ENCODE assay signal across 13 cellular contexts in genomic region chr7:1548438-1548831, GRCh38. TPM values are rescaled to one million over a fixed set of nuclear protein-coding genes. Genes with fewer than 3 reads are reported as not detected.
DNase-seq lines count a peak whose midpoint lies in the region; TF ChIP-seq lines count a peak whose summit lies in the region.
"Had no signal": no experiment of that assay in that cellular context is flagged by ENCODE, and none has a peak within 500 bp of the region (broad histone marks: within the 10 kb centered on the region; RNA-seq: fewer than 3 reads in every experiment).

No MANE protein-coding gene starts in this region.

- H3K4me1 Mint-ChIP-seq in type B pancreatic cell (ENCODE audit: unreplicated experiment): no peaks in the 10 kb centered on the region

- H3K27me3 Mint-ChIP-seq in type B pancreatic cell: no peaks in the 10 kb centered on the region
- H3K27me3 Mint-ChIP-seq: effector memory CD8-positive, alpha-beta T cell had no signal

- TF ChIP-seq CTCF in BE2C (IDR thresholded peaks at IDR 0.05; ENCODE audit: low read depth, low read length) (no peak; the same call in 1 of the 2 replicates), GM12864 (IDR thresholded peaks at IDR 0.05; ENCODE audit: low read depth, low read length, missing control alignments) (peak; percentile 20), type B pancreatic cell (conservative IDR thresholded peaks at IDR 0.05) (no peak)

- no peaks in the 10 kb centered on the region for H3K36me3 ChIP-seq in BE2C

- H3K36me3 Mint-ChIP-seq in type B pancreatic cell: no peaks in the 10 kb centered on the region

- H3K4me3 ChIP-seq in BE2C (ENCODE audit: low read depth, low read length): no peak overlapping the region
- no peak overlapping the region for H3K4me3 ChIP-seq in GM12864 (ENCODE audit: low read depth, low read length)
- H3K4me3 ChIP-seq: suprapubic skin had no signal

- peaks cover 4% of the 10 kb centered on the region; the same call in 1 of the 2 replicates for H3K27me3 ChIP-seq in BE2C
- H3K27me3 ChIP-seq: suprapubic skin had no signal

- no peaks in the 10 kb centered on the region for H3K9me3 ChIP-seq in BE2C
- H3K9me3 ChIP-seq: suprapubic skin had no signal

- DNase-seq in BE2C (peak; percentile 14), GM12864 (ENCODE audit: low read depth) (no peak), OCI-M1 (lab: John Stamatoyannopoulos, UW) (peak; percentile 10), dermis blood vessel endothelial cell (peak; percentile 45), SHP77 (lab: John Stamatoyannopoulos, UW) (no peak), dedifferentiated amniotic fluid mesenchymal stem cell (ENCODE audit: extremely low spot score) (no peak), anterior cingulate cortex (lab: John Stamatoyannopoulos, UW) (no peak), type B pancreatic cell (ENCODE audit: extremely low spot score, unreplicated experiment) (no peak)
- DNase-seq: effector memory CD8-positive, alpha-beta T cell; NCI-H2029; nephron progenitor cell had no signal

- H3K9me3 Mint-ChIP-seq in type B pancreatic cell: no peaks in the 10 kb centered on the region
- H3K9me3 Mint-ChIP-seq: effector memory CD8-positive, alpha-beta T cell; nephron progenitor cell had no signal

- H3K4me3 Mint-ChIP-seq in type B pancreatic cell: no peak overlapping the region
- H3K4me3 Mint-ChIP-seq: nephron progenitor cell had no signal

- peaks cover 5% of the 10 kb centered on the region; the same call in 1 of the 2 replicates for H3K4me1 ChIP-seq in BE2C

- H3K27ac Mint-ChIP-seq in type B pancreatic cell: no peak overlapping the region
- H3K27ac Mint-ChIP-seq: nephron progenitor cell had no signal

RNA-seq across cellular contexts. Expression of gene TMEM184A, which starts 7.6 kb away (rescaled TPM):
- polyA plus RNA-seq in BE2C (2012; ENCODE audit: insufficient read depth, insufficient read length, low read depth): 0.59 TPM
- total RNA-seq in dermis blood vessel endothelial cell (under 0.01 and 0.05 TPM in 2 replicates), type B pancreatic cell (ENCODE audit: low replicate concordance) (6.6 and 7.6 TPM in 2 replicates)
- total RNA-seq: T-helper 2 cell treated with Interferon-gamma antibody and Interleukin-4, amounts not matched to agents 100 ng/mL and 5 ng/mL, for 36 hours had no signal

RNA-seq across cellular contexts. Expression of gene MAFK, which starts 17.9 kb away (rescaled TPM):
- polyA plus RNA-seq in BE2C (2012; ENCODE audit: insufficient read depth, insufficient read length, low read depth): 1.6 TPM
- 34.7 and 42.9 TPM in 2 replicates for total RNA-seq in dermis blood vessel endothelial cell
- 8.2 and 19.9 TPM in 2 replicates for total RNA-seq in type B pancreatic cell (ENCODE audit: low replicate concordance)

RNA-seq across cellular contexts. Expression of gene PSMG3, which starts 21.4 kb away (rescaled TPM):
- 179 TPM for polyA plus RNA-seq in BE2C (2012; ENCODE audit: insufficient read depth, insufficient read length, low read depth)
- total RNA-seq in dermis blood vessel endothelial cell: 12.6 and 20.1 TPM in 2 replicates
- total RNA-seq in type B pancreatic cell (ENCODE audit: low replicate concordance): 27.0 and 35.2 TPM in 2 replicates

RNA-seq across cellular contexts. Expression of gene INTS1, which starts 44.2 kb away (rescaled TPM):
- polyA plus RNA-seq in BE2C (2012; ENCODE audit: insufficient read depth, insufficient read length, low read depth): 280 TPM
- total RNA-seq in dermis blood vessel endothelial cell (44.6 and 80.1 TPM in 2 replicates), type B pancreatic cell (ENCODE audit: low replicate concordance) (112 and 134 TPM in 2 replicates)

Comparison
In these comparisons a context has a peak if more than half of its experiments do, and no peak if none do; other contexts are left out.
1. DNase-seq: peak in BE2C (single experiment), OCI-M1 (single experiment) and dermis blood vessel endothelial cell (single experiment); none in GM12864 (single experiment), SHP77 (0 of 2), dedifferentiated amniotic fluid mesenchymal stem cell (single experiment), anterior cingulate cortex (0 of 58) and type B pancreatic cell (single experiment).